Comparison of ENCODE assay signal across 24 cellular contexts in genomic region chr3:155392138-155392537, GRCh38.
DNase-seq lines count a peak whose midpoint lies in the region; ATAC-seq, FAIRE-seq and TF ChIP-seq lines count a peak whose summit lies in the region.
"Had no signal": no experiment of that assay in that cellular context is flagged by ENCODE, and none has a peak within 500 bp of the region (broad histone marks: within the 10 kb centered on the region; RNA-seq: fewer than 3 reads in every experiment).

No MANE protein-coding gene starts in this region.

- TF ChIP-seq EP300 in HepG2 (IDR thresholded peaks at IDR 0.05; ENCODE audit: low read depth in 2 of 2, low read length in 2 of 2) (no peak), HepG2 (CRISPR knock-in tag; IDR thresholded peaks at IDR 0.05; ENCODE audit: borderline replicate concordance) (no peak)

- no peak overlapping the region for H3K4me3 Mint-ChIP-seq in GM23338
- no peak overlapping the region for H3K4me3 Mint-ChIP-seq in stimulated activated memory B cell treated with anti-CD40 and anti-IgM and Interleukin-4, amounts not matched to agents 10 μg/mL and 1 μg/mL and 100 μg/mL, for 72 hours
- H3K4me3 Mint-ChIP-seq: activated CD4-positive, alpha-beta T cell treated with anti-CD3 and anti-CD28 coated beads, Interleukin-2, amount 10 ng/mL, durations not matched to agents 24 days and 14 days; activated naive CD8-positive, alpha-beta T cell treated with anti-CD3 and anti-CD28 coated beads, Interleukin-2, amount 50 U/mL, for 24 hours; activated T-cell treated with anti-CD3 and anti-CD28 coated beads, Interleukin-2, amount 50 U/mL, for 24 hours; H9 had no signal

- TF ChIP-seq RAD21 in HepG2 (CRISPR knock-in tag; IDR thresholded peaks at IDR 0.05), result no peak

- H3K9me2 ChIP-seq in GM23338 (ENCODE audit: insufficient read depth) (peaks cover 4% of the 10 kb centered on the region; the same call in 1 of the 2 replicates), PC-9 (ENCODE audit: insufficient read depth) (no peaks in the 10 kb centered on the region)

- intact Hi-C loops in PC-9 (cut with micrococcal nuclease; ENCODE audit: unreplicated experiment) (loop anchor here (5.0 to 10.0 kb wide), 2 partner anchors 105 to 463 kb away; partner anchors contain the start of gene SLC33A1), left cardiac atrium (cut with DNase I) (no loop called here), sciatic nerve (cut with DNase I) (no loop called here), HepG2 (cut with micrococcal nuclease; ENCODE audit: unreplicated experiment) (no loop called here)

- H3K36me3 ChIP-seq in GM23338 (ENCODE audit: insufficient read depth) (no peaks in the 10 kb centered on the region), PC-9 (ENCODE audit: low read depth) (no peaks in the 10 kb centered on the region; the same call in 1 of the 2 replicates), HepG2 (replicated peaks in 1 of 2; ENCODE audit: control insufficient read depth in 1 of 2, insufficient read depth in 2 of 2, low read length in 2 of 2) (no peaks in the 10 kb centered on the region)
- H3K36me3 ChIP-seq: sigmoid colon, stomach, thyroid gland, WERI-Rb-1 had no signal

- H3K27ac ChIP-seq in GM23338 (ENCODE audit: low read depth) (no peak overlapping the region), PC-9 (0 out of 2 replicates have a peak overlapping the region, but pooled peaks have one; percentile 3), HepG2 (ENCODE audit: extremely low read length, insufficient read depth, low read length) (no peak overlapping the region)
- H3K27ac ChIP-seq: stomach, thyroid gland, WERI-Rb-1 had no signal

- TF ChIP-seq POLR2A in HepG2 (IDR thresholded peaks at IDR 0.05; ENCODE audit: insufficient read depth in 1 of 2, low read depth in 2 of 2, low read length in 2 of 2), result no peak

- BruUV-seq in PC-9 (replicated peaks; lab: Mats Ljungman, UMichigan) (no TSS peak), HepG2 (replicated peaks; lab: Mats Ljungman, UMichigan) (no TSS peak)

- H3K27ac Mint-ChIP-seq in GM23338, result no peak overlapping the region
- H3K27ac Mint-ChIP-seq in stimulated activated memory B cell treated with anti-CD40 and anti-IgM and Interleukin-4, amounts not matched to agents 10 μg/mL and 1 μg/mL and 100 μg/mL, for 72 hours, result no peak overlapping the region
- H3K27ac Mint-ChIP-seq: activated CD4-positive, alpha-beta T cell treated with anti-CD3 and anti-CD28 coated beads, Interleukin-2, amount 10 ng/mL, durations not matched to agents 24 days and 14 days; activated naive CD8-positive, alpha-beta T cell treated with anti-CD3 and anti-CD28 coated beads, Interleukin-2, amount 50 U/mL, for 24 hours; activated T-cell treated with anti-CD3 and anti-CD28 coated beads, Interleukin-2, amount 50 U/mL, for 24 hours; H9 had no signal

- ATAC-seq in GM23338 (no peak; the same call in 2 of the 3 replicates), left cardiac atrium (peak; percentile 21 to 25), sciatic nerve (peak; percentile 9), HG02970 (IDR thresholded peaks at IDR 0.05; ENCODE audit: low FRiP score, unreplicated experiment) (no peak), HepG2 (no peak)
- ATAC-seq in stimulated activated memory B cell treated with anti-CD40 and anti-IgM and Interleukin-4, amounts not matched to agents 10 μg/mL and 1 μg/mL and 100 μg/mL, for 72 hours, result no peak
- ATAC-seq: activated naive CD8-positive, alpha-beta T cell treated with anti-CD3 and anti-CD28 coated beads, Interleukin-2, amount 50 U/mL, for 24 hours had no signal

- H3K9ac ChIP-seq in HepG2 (ENCODE audit: insufficient read depth, low read depth, low read length), result no peak overlapping the region

- H3K27me3 Mint-ChIP-seq in GM23338 (ENCODE audit: insufficient read depth, low read depth, poor library complexity), result no peaks in the 10 kb centered on the region
- H3K27me3 Mint-ChIP-seq in stimulated activated memory B cell treated with anti-CD40 and anti-IgM and Interleukin-4, amounts not matched to agents 10 μg/mL and 1 μg/mL and 100 μg/mL, for 72 hours, result peaks cover 1% of the 10 kb centered on the region
- H3K27me3 Mint-ChIP-seq: activated naive CD8-positive, alpha-beta T cell treated with anti-CD3 and anti-CD28 coated beads, Interleukin-2, amount 50 U/mL, for 24 hours had no signal

- H3K4me1 ChIP-seq in GM23338 (ENCODE audit: insufficient read depth) (no peaks in the 10 kb centered on the region), PC-9 (replicated peaks; ENCODE audit: insufficient read depth) (peaks cover 25% of the 10 kb centered on the region), HepG2 (ENCODE audit: insufficient read depth, low read length) (no peaks in the 10 kb centered on the region)
- H3K4me1 ChIP-seq: stomach, thyroid gland had no signal

- no peak for DNase-seq in GM23338 (ENCODE audit: low spot score)
- DNase-seq in PC-9, result no peak
- DNase-seq in left cardiac atrium, result no peak
- no peak for DNase-seq in sciatic nerve (ENCODE audit: low spot score)
- DNase-seq in HuH-7.5 (ENCODE audit: low spot score), result no peak
- no peak for DNase-seq in HepG2 (ENCODE audit: low spot score)
- DNase-seq: activated CD4-positive, alpha-beta T cell treated with anti-CD3 and anti-CD28 coated beads, Interleukin-2, amount 10 ng/mL, durations not matched to agents 24 days and 14 days; activated naive CD8-positive, alpha-beta T cell treated with anti-CD3 and anti-CD28 coated beads, Interleukin-2, amount 50 U/mL, for 24 hours; activated T-cell treated with anti-CD3 and anti-CD28 coated beads, Interleukin-2, amount 50 U/mL, for 24 hours; DMS153; H9; KG1; mucosa of descending colon; NCI-H1436; posterior cingulate gyrus; stomach; T-helper 9 cell; WERI-Rb-1 had no signal

- H3K4me2 ChIP-seq in GM23338, result no peak overlapping the region
- peak overlapping the region; percentile 53 for H3K4me2 ChIP-seq in PC-9
- no peak overlapping the region for H3K4me2 ChIP-seq in HepG2 (ENCODE audit: low read depth, low read length)

- H3K79me2 ChIP-seq in GM23338 (replicated peaks; ENCODE audit: insufficient read depth), result no peaks in the 10 kb centered on the region
- no peaks in the 10 kb centered on the region for H3K79me2 ChIP-seq in PC-9 (ENCODE audit: low read depth)
- no peaks in the 10 kb centered on the region for H3K79me2 ChIP-seq in HepG2 (ENCODE audit: insufficient read depth, low read length)

- H3K4me1 Mint-ChIP-seq in GM23338, result peaks cover 3% of the 10 kb centered on the region; the same call in 2 of the 3 replicates
- no peaks in the 10 kb centered on the region for H3K4me1 Mint-ChIP-seq in stimulated activated memory B cell treated with anti-CD40 and anti-IgM and Interleukin-4, amounts not matched to agents 10 μg/mL and 1 μg/mL and 100 μg/mL, for 72 hours
- H3K4me1 Mint-ChIP-seq: activated CD4-positive, alpha-beta T cell treated with anti-CD3 and anti-CD28 coated beads, Interleukin-2, amount 10 ng/mL, durations not matched to agents 24 days and 14 days; activated naive CD8-positive, alpha-beta T cell treated with anti-CD3 and anti-CD28 coated beads, Interleukin-2, amount 50 U/mL, for 24 hours had no signal

- H3K9me3 ChIP-seq in PC-9 (ENCODE audit: insufficient read depth, low read depth) (no peaks in the 10 kb centered on the region), HepG2 (ENCODE audit: low read length) (no peaks in the 10 kb centered on the region)
- H3K9me3 ChIP-seq: thyroid gland had no signal

- 0% methylated on average over 1 of the region's 1 CpG for WGBS in HepG2 (ENCODE audit: low lambda C conversion rate)

- H3K4me3 ChIP-seq in GM23338 (no peak overlapping the region), PC-9 (no peak overlapping the region), HepG2 (replicated peaks in 1 of 3; ENCODE audit: insufficient read depth in 1 of 3, low read depth in 2 of 3, low read length in 3 of 3) (no peak overlapping the region)
- H3K4me3 ChIP-seq: mucosa of descending colon, sigmoid colon, stomach, thyroid gland had no signal

- no peaks in the 10 kb centered on the region for H3F3A ChIP-seq in GM23338 (replicated peaks; ENCODE audit: low read depth)
- peaks cover 15% of the 10 kb centered on the region for H3F3A ChIP-seq in PC-9 (ENCODE audit: insufficient read depth, low read depth)

- TF ChIP-seq CTCF in GM23338 (conservative IDR thresholded peaks at IDR 0.05; ENCODE audit: low read depth in 2 of 2) (no peak), PC-9 (conservative IDR thresholded peaks at IDR 0.05) (no peak), HepG2 (CRISPR knock-in tag; IDR thresholded peaks at IDR 0.05) (no peak)

- POLR2A ChIA-PET in PC-9 (lab: Charles Lee; ENCODE audit: unreplicated experiment), result no interaction called here
- POLR2A ChIA-PET in HepG2 (lab: Yijun Ruan, JAX), result no interaction called here

- peaks cover 11% of the 10 kb centered on the region for H3K9me3 Mint-ChIP-seq in GM23338
- H3K9me3 Mint-ChIP-seq in stimulated activated memory B cell treated with anti-CD40 and anti-IgM and Interleukin-4, amounts not matched to agents 10 μg/mL and 1 μg/mL and 100 μg/mL, for 72 hours, result peaks cover 7% of the 10 kb centered on the region

- peaks cover 10% of the 10 kb centered on the region; the same call in 2 of the 3 replicates for H3K36me3 Mint-ChIP-seq in GM23338 (ENCODE audit: low read depth)
- H3K36me3 Mint-ChIP-seq in stimulated activated memory B cell treated with anti-CD40 and anti-IgM and Interleukin-4, amounts not matched to agents 10 μg/mL and 1 μg/mL and 100 μg/mL, for 72 hours, result no peaks in the 10 kb centered on the region

- H2AFZ ChIP-seq in GM23338 (peak overlapping the region; percentile 60; the same call in 1 of the 2 replicates), PC-9 (no peak overlapping the region; the same call in 1 of the 2 replicates), HepG2 (ENCODE audit: low read length) (no peak overlapping the region)

- no peaks in the 10 kb centered on the region for H3K27me3 ChIP-seq in GM23338 (ENCODE audit: insufficient read depth)
- no peaks in the 10 kb centered on the region for H3K27me3 ChIP-seq in PC-9 (ENCODE audit: insufficient read depth, low read depth)
- H3K27me3 ChIP-seq in HepG2 (ENCODE audit: control insufficient read depth in 1 of 2, insufficient read depth in 2 of 2, low read length in 2 of 2), result peaks cover 0 to 5% of the 10 kb centered on the region in 2 experiments; a peak in 1 of 5 replicates
- H3K27me3 ChIP-seq: sigmoid colon, stomach, thyroid gland had no signal

- H4K20me1 ChIP-seq in GM23338 (replicated peaks; ENCODE audit: insufficient read depth), result no peaks in the 10 kb centered on the region
- no peaks in the 10 kb centered on the region for H4K20me1 ChIP-seq in PC-9 (ENCODE audit: insufficient read depth)
- H4K20me1 ChIP-seq in HepG2 (ENCODE audit: insufficient read depth, low read length), result no peaks in the 10 kb centered on the region

- no peak for FAIRE-seq in HepG2 (lab: Jason Lieb, UNC)
- FAIRE-seq: endothelial cell of umbilical vein, islet of Langerhans had no signal

- in situ Hi-C loops in HepG2 (cut with HindIII; ENCODE audit: extremely low pct_ligation_motif_present, low pct_unique_long_range_greater_than_20kb), result no loop called here

- CTCF ChIA-PET in PC-9 (lab: Charles Lee) (no interaction called here), HepG2 (lab: Yijun Ruan, JAX; ENCODE audit: low intra/inter-chr PET ratio, low total read pairs) (no interaction called here)

TF ChIP-seq in GM23338, 12 proteins besides CTCF, POLR2A, EP300 and RAD21 (continues in another document):
- TF ChIP-seq NANOG (IDR thresholded peaks at IDR 0.05; ENCODE audit: borderline replicate concordance), result no peak

Comparison
In these comparisons a context has a peak if more than half of its experiments do, and no peak if none do; other contexts are left out.
1. ATAC-seq: peak in left cardiac atrium (2 of 2) and sciatic nerve (single experiment); none in GM23338 (single experiment), stimulated activated memory B cell treated with anti-CD40 and anti-IgM and Interleukin-4, amounts not matched to agents 10 μg/mL and 1 μg/mL and 100 μg/mL, for 72 hours (single experiment), HG02970 (single experiment) and HepG2 (single experiment).